10 cellular contexts compared by ENCODE assay signal in the genomic region with DNA sequence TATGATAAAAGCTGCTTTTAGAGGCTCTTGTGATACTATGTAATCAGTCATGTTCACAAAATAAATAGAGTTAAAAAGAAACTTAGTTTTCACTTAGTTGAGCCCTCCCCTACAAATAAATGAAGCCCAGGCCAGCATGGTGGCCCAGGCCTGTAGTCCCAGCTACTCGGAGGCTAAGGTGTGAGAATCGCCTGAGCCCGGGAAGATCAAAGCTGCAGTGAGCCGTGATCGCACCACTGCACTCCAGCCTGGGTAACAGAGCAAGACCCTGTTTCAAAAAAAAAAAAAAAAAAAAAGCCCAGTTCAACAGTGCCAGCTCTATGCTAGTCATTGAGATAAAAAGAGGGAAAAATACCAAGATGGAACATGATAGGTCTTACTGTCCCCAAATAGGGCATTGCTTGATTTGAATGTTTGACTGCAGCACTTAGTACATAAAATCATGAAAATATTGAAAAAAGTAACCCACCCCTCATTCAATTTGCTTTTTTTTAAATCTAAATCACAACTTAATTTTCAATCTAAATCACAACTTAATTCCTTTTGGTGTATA. TPM values are rescaled to one million over a fixed set of nuclear protein-coding genes. Genes with fewer than 3 reads are reported as not detected.
DNase-seq lines count a peak whose midpoint lies in the region; ATAC-seq and TF ChIP-seq lines count a peak whose summit lies in the region.
"Had no signal": no experiment of that assay in that cellular context is flagged by ENCODE, and none has a peak within 500 bp of the region (broad histone marks: within the 10 kb centered on the region; RNA-seq: fewer than 3 reads in every experiment).

No MANE protein-coding gene starts in this region.

- H3K27ac ChIP-seq in CD8-positive, alpha-beta T cell (ENCODE audit: low read depth, low read length): no peak overlapping the region
- no peak overlapping the region for H3K27ac ChIP-seq in KMS-11
- no peak overlapping the region for H3K27ac ChIP-seq in trophoblast cell (ENCODE audit: low read depth, low read length)

- no peak overlapping the region for H2BK12ac ChIP-seq in trophoblast cell (ENCODE audit: low read length)

- H3K4me3 ChIP-seq in CD8-positive, alpha-beta T cell (ENCODE audit: low read depth, low read length): peak overlapping the region; percentile 79
- H3K4me3 ChIP-seq in KMS-11 (IDR thresholded peaks at IDR 0.05; ENCODE audit: insufficient read depth, low read depth, low read length): no peak overlapping the region
- no peak overlapping the region for H3K4me3 ChIP-seq in trophoblast cell (ENCODE audit: low read depth, low read length)

- H3K36me3 Mint-ChIP-seq in CD8-positive, alpha-beta T cell: peaks cover 35% of the 10 kb centered on the region
- H3K36me3 Mint-ChIP-seq in endothelial cell (ENCODE audit: low read depth, unreplicated experiment): peaks cover 10% of the 10 kb centered on the region
- H3K36me3 Mint-ChIP-seq in activated T-cell treated with anti-CD3 and anti-CD28 coated beads, Interleukin-2, amount 50 U/mL, for 72 hours (ENCODE audit: insufficient read depth in 2 of 2): peaks cover 2 to 14% of the 10 kb centered on the region in 2 donors

- no CpG with 5 or more reads among the region's 5 CpGs for WGBS in trophoblast cell (ENCODE audit: extremely low coverage, insufficient coverage, insufficient read length)

- DNase-seq in CD8-positive, alpha-beta T cell: no peak
- DNase-seq in endothelial cell (ENCODE audit: low spot score): no peak
- DNase-seq in trophoblast cell: no peak
- no peak for DNase-seq in NCI-H2107 treated with DMSO at 0.1 percent for 48 hours (lab: John Stamatoyannopoulos, UW; ENCODE audit: unreplicated experiment)
- DNase-seq in activated T-cell treated with anti-CD3 and anti-CD28 coated beads for 4 hours: no peak
- DNase-seq in activated T-cell treated with anti-CD3 and anti-CD28 coated beads, Interleukin-2, amount 50 U/mL, for 72 hours: no peak
- DNase-seq: posterior cingulate gyrus had no signal

- no peak overlapping the region for H3K18ac ChIP-seq in trophoblast cell (ENCODE audit: low read length)

- H3K14ac ChIP-seq in trophoblast cell (ENCODE audit: low read length): no peak overlapping the region

- H4K12ac ChIP-seq in trophoblast cell (ENCODE audit: low read depth, low read length): no peak overlapping the region

- no peak overlapping the region for H2AK5ac ChIP-seq in trophoblast cell (ENCODE audit: low read length)

- H3K4me1 Mint-ChIP-seq in CD8-positive, alpha-beta T cell (ENCODE audit: low read depth): peaks cover 54% of the 10 kb centered on the region
- H3K4me1 Mint-ChIP-seq in endothelial cell (ENCODE audit: unreplicated experiment): peaks cover 5% of the 10 kb centered on the region
- H3K4me1 Mint-ChIP-seq in activated T-cell treated with anti-CD3 and anti-CD28 coated beads, Interleukin-2, amount 50 U/mL, for 72 hours (ENCODE audit: low read depth): peaks cover 46% of the 10 kb centered on the region

- no peak for ATAC-seq in CD8-positive, alpha-beta T cell
- ATAC-seq in HG02970 (IDR thresholded peaks at IDR 0.05; ENCODE audit: low FRiP score, unreplicated experiment): no peak
- ATAC-seq in activated T-cell treated with anti-CD3 and anti-CD28 coated beads, Interleukin-2, amount 50 U/mL, for 72 hours (replicated peaks in 1 of 2): no peak
- ATAC-seq: esophagus mucosa had no signal

- CTCF ChIA-PET in CD8-positive, alpha-beta T cell (lab: Charles Lee): interaction anchor here (0.7 to 8.5 kb wide), 5 partner anchors 12 to 100 kb away, joined by 3 to 94 read pairs (median 84); a partner anchor contains a TSS

- no peaks in the 10 kb centered on the region for H4K20me1 ChIP-seq in KMS-11 (ENCODE audit: insufficient read depth)

- TF ChIP-seq CTCF in CD8-positive, alpha-beta T cell (IDR thresholded peaks at IDR 0.05): no peak
- no peak for TF ChIP-seq CTCF in KMS-11 (conservative IDR thresholded peaks at IDR 0.05; ENCODE audit: low read depth, low read length)
- no peak for TF ChIP-seq CTCF in endothelial cell (IDR thresholded peaks at IDR 0.05; ENCODE audit: unreplicated experiment)

- H3K9me3 Mint-ChIP-seq in CD8-positive, alpha-beta T cell: no peaks in the 10 kb centered on the region
- H3K9me3 Mint-ChIP-seq in endothelial cell (ENCODE audit: unreplicated experiment): no peaks in the 10 kb centered on the region
- no peaks in the 10 kb centered on the region for H3K9me3 Mint-ChIP-seq in activated T-cell treated with anti-CD3 and anti-CD28 coated beads, Interleukin-2, amount 50 U/mL, for 72 hours

- H2BK120ac ChIP-seq in trophoblast cell (ENCODE audit: insufficient read depth, low read length, poor library complexity): no peak overlapping the region

- no peak overlapping the region for H3K27ac Mint-ChIP-seq in CD8-positive, alpha-beta T cell
- no peak overlapping the region for H3K27ac Mint-ChIP-seq in endothelial cell (ENCODE audit: unreplicated experiment)
- no peak overlapping the region for H3K27ac Mint-ChIP-seq in activated T-cell treated with anti-CD3 and anti-CD28 coated beads, Interleukin-2, amount 50 U/mL, for 72 hours

- peaks cover 41% of the 10 kb centered on the region for H3K4me1 ChIP-seq in CD8-positive, alpha-beta T cell (ENCODE audit: insufficient read depth, low read length)
- peaks cover 46% of the 10 kb centered on the region for H3K4me1 ChIP-seq in KMS-11 (ENCODE audit: low read depth, poor library complexity, severe bottlenecking)
- H3K4me1 ChIP-seq in trophoblast cell (ENCODE audit: control insufficient read depth in 1 of 2, insufficient read depth in 2 of 2, low read length in 2 of 2): peaks cover 2 to 4% of the 10 kb centered on the region in 2 experiments

- no peaks in the 10 kb centered on the region for H3K9me3 ChIP-seq in CD8-positive, alpha-beta T cell (ENCODE audit: low read length)
- no peaks in the 10 kb centered on the region for H3K9me3 ChIP-seq in trophoblast cell (ENCODE audit: insufficient read depth, low read depth, low read length)

- H3K4ac ChIP-seq in trophoblast cell (ENCODE audit: low read depth, low read length): peak overlapping the region; percentile 71

- no peaks in the 10 kb centered on the region for H3K27me3 Mint-ChIP-seq in CD8-positive, alpha-beta T cell (ENCODE audit: low read depth)
- peaks cover 4% of the 10 kb centered on the region for H3K27me3 Mint-ChIP-seq in endothelial cell (ENCODE audit: unreplicated experiment)
- H3K27me3 Mint-ChIP-seq in activated T-cell treated with anti-CD3 and anti-CD28 coated beads, Interleukin-2, amount 50 U/mL, for 72 hours (ENCODE audit: low read depth): no peaks in the 10 kb centered on the region

- H2AFZ ChIP-seq in KMS-11 (ENCODE audit: low read depth): no peak overlapping the region
- H2AFZ ChIP-seq in trophoblast cell (ENCODE audit: insufficient read depth, low read length, poor library complexity): no peak overlapping the region

- POLR2A ChIA-PET in CD8-positive, alpha-beta T cell (lab: Charles Lee): interaction anchor here (1.5 to 5.3 kb wide), 3 partner anchors 9 to 100 kb away, joined by 5 to 47 read pairs (median 18); a partner anchor contains a TSS

- no peak overlapping the region for H3K23ac ChIP-seq in trophoblast cell (ENCODE audit: low read length)

- H3K4me2 ChIP-seq in KMS-11 (peak overlapping the region; percentile 91), trophoblast cell (ENCODE audit: low read length) (peak overlapping the region; percentile 67)

- H3K79me2 ChIP-seq in KMS-11 (ENCODE audit: insufficient read depth, low read depth): peaks cover 28% of the 10 kb centered on the region
- peaks cover 9% of the 10 kb centered on the region for H3K79me2 ChIP-seq in trophoblast cell (ENCODE audit: control insufficient read depth, insufficient read depth, low read length, poor library complexity)

- intact Hi-C loops in CD8-positive, alpha-beta T cell (cut with DNase I, micrococcal nuclease): loop anchor here (1.0 to 10.0 kb wide), 7 partner anchors 12 to 1222 kb away; a partner anchor contains a TSS

- H4K91ac ChIP-seq in trophoblast cell (ENCODE audit: low read depth, low read length): no peak overlapping the region

- no peak overlapping the region for H4K8ac ChIP-seq in trophoblast cell (ENCODE audit: low read depth, low read length)

- H3K9ac ChIP-seq in KMS-11 (peak overlapping the region; percentile 75; the same call in 1 of the 2 replicates), trophoblast cell (ENCODE audit: low read length) (no peak overlapping the region)

- H2BK5ac ChIP-seq in trophoblast cell (ENCODE audit: low read depth, low read length, poor library complexity): no peak overlapping the region

- no peaks in the 10 kb centered on the region for H3K27me3 ChIP-seq in CD8-positive, alpha-beta T cell (ENCODE audit: insufficient read depth, low read length)
- H3K27me3 ChIP-seq in KMS-11 (ENCODE audit: insufficient read depth, low read depth) (no peaks in the 10 kb centered on the region), trophoblast cell (ENCODE audit: insufficient read depth, low read length) (no peaks in the 10 kb centered on the region)

- H3K79me1 ChIP-seq in trophoblast cell (ENCODE audit: low read length): peaks cover 3% of the 10 kb centered on the region

- no peak overlapping the region for H3K4me3 Mint-ChIP-seq in CD8-positive, alpha-beta T cell
- H3K4me3 Mint-ChIP-seq in endothelial cell (ENCODE audit: unreplicated experiment): peak overlapping the region; percentile 79
- no peak overlapping the region for H3K4me3 Mint-ChIP-seq in activated T-cell treated with anti-CD3 and anti-CD28 coated beads, Interleukin-2, amount 50 U/mL, for 72 hours

- peaks cover 14% of the 10 kb centered on the region for H3K36me3 ChIP-seq in CD8-positive, alpha-beta T cell (ENCODE audit: insufficient read depth, low read length)
- H3K36me3 ChIP-seq in KMS-11 (ENCODE audit: insufficient read depth): peaks cover 11% of the 10 kb centered on the region; the same call in 1 of the 2 replicates
- peaks cover 0 to 5% of the 10 kb centered on the region in 2 experiments for H3K36me3 ChIP-seq in trophoblast cell (ENCODE audit: control insufficient read depth in 1 of 2, insufficient read depth in 2 of 2, low read length in 2 of 2)

RNA-seq across cellular contexts. Expression of a gene that starts 1.5 kb away (rescaled TPM):
- 10 to 100 TPM; 62.7 to 69.4 TPM for total RNA-seq in CD8-positive, alpha-beta T cell
- 35.7 TPM for total RNA-seq in endothelial cell (ENCODE audit: unreplicated experiment)
- polyA plus RNA-seq in trophoblast cell (2013): 97.0 and 99.4 TPM in 2 replicates
- 10 to 100 TPM; 52.1 to 59.1 TPM for total RNA-seq in activated T-cell treated with anti-CD3 and anti-CD28 coated beads, Interleukin-2, amount 50 U/mL, for 72 hours

RNA-seq across cellular contexts. Expression of a gene that starts 11.7 kb away (rescaled TPM):
- 1 to 10 TPM; 7.3 to 9.2 TPM for total RNA-seq in CD8-positive, alpha-beta T cell
- 8.5 TPM for total RNA-seq in endothelial cell (ENCODE audit: unreplicated experiment)
- polyA plus RNA-seq in trophoblast cell (2013): 1.2 and 1.3 TPM in 2 replicates
- total RNA-seq in activated T-cell treated with anti-CD3 and anti-CD28 coated beads, Interleukin-2, amount 50 U/mL, for 72 hours: 1 to 10 TPM; 5.9 to 7.5 TPM
